Comparison of ENCODE assay signal across 1 cellular context in the genomic region with DNA sequence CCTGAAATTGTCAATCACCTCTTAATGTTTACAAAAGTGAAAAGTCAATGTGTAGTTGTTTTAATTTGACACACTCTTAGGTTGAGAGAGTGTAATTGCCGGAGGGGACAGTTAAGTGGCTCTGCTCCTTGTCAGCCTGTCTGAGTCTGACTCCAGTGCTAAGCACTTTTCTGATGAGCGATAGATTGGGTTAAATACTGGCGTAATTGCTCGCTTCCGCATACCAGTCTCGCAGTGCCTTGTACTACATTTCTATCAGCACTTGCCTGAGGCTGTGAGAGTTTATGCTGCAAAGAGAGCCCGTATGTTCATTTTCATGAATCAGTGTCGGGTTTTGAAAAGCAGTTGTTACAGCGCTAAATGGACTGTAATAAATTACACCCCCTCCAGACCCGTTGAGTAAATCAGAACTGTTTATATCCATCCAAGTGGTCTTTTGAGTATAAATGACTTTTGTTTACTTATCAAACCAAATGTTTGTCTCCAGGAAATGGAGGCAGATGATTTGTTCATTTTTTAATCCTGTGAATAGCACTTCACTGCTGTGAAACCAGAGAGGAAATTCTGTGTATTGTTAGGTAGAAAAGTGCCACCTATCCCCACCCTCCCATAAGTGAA.
TF ChIP-seq lines count a peak whose summit lies in the region.

No MANE protein-coding gene starts in this region.

TF ChIP-seq in HEK293, 187 proteins besides CTCF, POLR2A, EP300 and RAD21 (continued from another document):
- TF ChIP-seq, protein P1, sequence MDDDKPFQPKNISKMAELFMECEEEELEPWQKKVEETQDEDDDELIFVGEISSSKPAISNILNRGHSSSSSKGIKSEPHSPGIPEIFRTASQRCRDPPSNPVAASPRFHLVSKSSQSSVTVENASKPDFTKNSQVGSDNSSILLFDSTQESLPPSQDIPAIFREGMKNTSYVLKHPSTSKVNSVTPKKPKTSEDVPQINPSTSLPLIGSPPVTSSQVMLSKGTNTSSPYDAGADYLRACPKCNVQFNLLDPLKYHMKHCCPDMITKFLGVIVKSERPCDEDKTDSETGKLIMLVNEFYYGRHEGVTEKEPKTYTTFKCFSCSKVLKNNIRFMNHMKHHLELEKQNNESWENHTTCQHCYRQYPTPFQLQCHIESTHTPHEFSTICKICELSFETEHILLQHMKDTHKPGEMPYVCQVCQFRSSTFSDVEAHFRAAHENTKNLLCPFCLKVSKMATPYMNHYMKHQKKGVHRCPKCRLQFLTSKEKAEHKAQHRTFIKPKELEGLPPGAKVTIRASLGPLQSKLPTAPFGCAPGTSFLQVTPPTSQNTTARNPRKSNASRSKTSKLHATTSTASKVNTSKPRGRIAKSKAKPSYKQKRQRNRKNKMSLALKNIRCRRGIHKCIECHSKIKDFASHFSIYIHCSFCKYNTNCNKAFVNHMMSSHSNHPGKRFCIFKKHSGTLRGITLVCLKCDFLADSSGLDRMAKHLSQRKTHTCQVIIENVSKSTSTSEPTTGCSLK (tag by site-specific recombination; IDR thresholded peaks at IDR 0.05), result no peak
- TF ChIP-seq ZNF184 (tag by site-specific recombination; IDR thresholded peaks at IDR 0.05) (no peak), SP7 (tag by site-specific recombination; IDR thresholded peaks at IDR 0.05) (peak; percentile 81), ZNF366 (tag by site-specific recombination; conservative IDR thresholded peaks at IDR 0.05) (no peak), PRDM1 (tag by site-specific recombination; IDR thresholded peaks at IDR 0.05) (0 out of 2 replicates have a peak, but pooled peaks have one; percentile 20), ZNF174 (tag by site-specific recombination; IDR thresholded peaks at IDR 0.05) (no peak), ZNF433 (tag by site-specific recombination; IDR thresholded peaks at IDR 0.05; ENCODE audit: low read depth) (no peak), ZNF664 (tag by site-specific recombination; IDR thresholded peaks at IDR 0.05) (no peak), ZNF544 (tag by site-specific recombination; IDR thresholded peaks at IDR 0.05) (no peak), ZNF473 (tag by site-specific recombination; IDR thresholded peaks at IDR 0.05) (no peak), TRIM28 (IDR thresholded peaks at IDR 0.05; ENCODE audit: borderline replicate concordance, low read length) (peak; percentile 86), ZNF521 (tag by site-specific recombination; IDR thresholded peaks at IDR 0.05) (no peak), ZBTB7A (tag by site-specific recombination; IDR thresholded peaks at IDR 0.05; ENCODE audit: low read depth) (no peak)
- TF ChIP-seq, protein P2, sequence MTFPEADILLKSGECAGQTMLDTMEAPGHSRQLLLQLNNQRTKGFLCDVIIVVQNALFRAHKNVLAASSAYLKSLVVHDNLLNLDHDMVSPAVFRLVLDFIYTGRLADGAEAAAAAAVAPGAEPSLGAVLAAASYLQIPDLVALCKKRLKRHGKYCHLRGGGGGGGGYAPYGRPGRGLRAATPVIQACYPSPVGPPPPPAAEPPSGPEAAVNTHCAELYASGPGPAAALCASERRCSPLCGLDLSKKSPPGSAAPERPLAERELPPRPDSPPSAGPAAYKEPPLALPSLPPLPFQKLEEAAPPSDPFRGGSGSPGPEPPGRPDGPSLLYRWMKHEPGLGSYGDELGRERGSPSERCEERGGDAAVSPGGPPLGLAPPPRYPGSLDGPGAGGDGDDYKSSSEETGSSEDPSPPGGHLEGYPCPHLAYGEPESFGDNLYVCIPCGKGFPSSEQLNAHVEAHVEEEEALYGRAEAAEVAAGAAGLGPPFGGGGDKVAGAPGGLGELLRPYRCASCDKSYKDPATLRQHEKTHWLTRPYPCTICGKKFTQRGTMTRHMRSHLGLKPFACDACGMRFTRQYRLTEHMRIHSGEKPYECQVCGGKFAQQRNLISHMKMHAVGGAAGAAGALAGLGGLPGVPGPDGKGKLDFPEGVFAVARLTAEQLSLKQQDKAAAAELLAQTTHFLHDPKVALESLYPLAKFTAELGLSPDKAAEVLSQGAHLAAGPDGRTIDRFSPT (tag by site-specific recombination; IDR thresholded peaks at IDR 0.05), result 0 out of 2 replicates have a peak, but pooled peaks have one; percentile 19
- TF ChIP-seq, protein P3, sequence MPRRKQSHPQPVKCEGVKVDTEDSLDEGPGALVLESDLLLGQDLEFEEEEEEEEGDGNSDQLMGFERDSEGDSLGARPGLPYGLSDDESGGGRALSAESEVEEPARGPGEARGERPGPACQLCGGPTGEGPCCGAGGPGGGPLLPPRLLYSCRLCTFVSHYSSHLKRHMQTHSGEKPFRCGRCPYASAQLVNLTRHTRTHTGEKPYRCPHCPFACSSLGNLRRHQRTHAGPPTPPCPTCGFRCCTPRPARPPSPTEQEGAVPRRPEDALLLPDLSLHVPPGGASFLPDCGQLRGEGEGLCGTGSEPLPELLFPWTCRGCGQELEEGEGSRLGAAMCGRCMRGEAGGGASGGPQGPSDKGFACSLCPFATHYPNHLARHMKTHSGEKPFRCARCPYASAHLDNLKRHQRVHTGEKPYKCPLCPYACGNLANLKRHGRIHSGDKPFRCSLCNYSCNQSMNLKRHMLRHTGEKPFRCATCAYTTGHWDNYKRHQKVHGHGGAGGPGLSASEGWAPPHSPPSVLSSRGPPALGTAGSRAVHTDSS (tag by site-specific recombination; IDR thresholded peaks at IDR 0.05), result no peak
